ENCODE assay signal across 8 cellular contexts in the genomic region with DNA sequence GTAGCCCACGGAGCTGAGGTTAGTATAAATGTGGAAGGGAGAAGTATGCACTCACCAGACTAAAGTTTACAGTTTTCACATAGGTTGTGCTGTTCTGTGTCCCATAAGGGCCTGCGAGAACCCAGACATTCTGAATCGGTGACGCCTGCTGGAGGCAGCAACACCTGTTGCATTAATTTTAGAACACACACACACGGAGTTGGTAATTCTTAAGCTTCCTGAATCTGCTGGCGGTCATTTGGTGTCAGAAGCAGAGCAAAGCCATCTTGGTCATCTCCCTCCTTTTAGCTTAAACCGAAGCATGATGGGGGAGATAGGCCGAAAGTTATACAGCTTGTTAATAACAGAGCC. TPM values are rescaled to one million over a fixed set of nuclear protein-coding genes. Genes with fewer than 3 reads are reported as not detected.
DNase-seq lines count a peak whose midpoint lies in the region; ATAC-seq lines count a peak whose summit lies in the region.

No MANE protein-coding gene starts in this region.

- no peaks in the 10 kb centered on the region for H3K9me3 Mint-ChIP-seq in activated naive CD8-positive, alpha-beta T cell treated with anti-CD3 and anti-CD28 coated beads for 36 hours

- H3K4me3 ChIP-seq in HUES48 (ENCODE audit: low read depth, low read length), result peak overlapping the region; percentile 88
- peak overlapping the region; percentile 94 for H3K4me3 ChIP-seq in iPS-11a (ENCODE audit: low read depth, low read length)

- DNase-seq in ELR (ENCODE audit: low read depth), result peak; percentile 22
- DNase-seq in activated naive CD8-positive, alpha-beta T cell treated with anti-CD3 and anti-CD28 coated beads for 36 hours, result peak; percentile 6
- DNase-seq in stimulated activated CD8-positive, alpha-beta memory T cell treated with anti-CD3 and anti-CD28 coated beads, Interleukin-4, amount 100 ng/mL, for 48 hours, result peak; percentile 28
- no peak for DNase-seq in ecto neural progenitor cell (ENCODE audit: low spot score)
- DNase-seq in NCI-H526 (lab: John Stamatoyannopoulos, UW), result no peak

- H3K9ac ChIP-seq in HUES48 (ENCODE audit: low read depth, low read length), result peak overlapping the region; percentile 68

- H3K4me3 Mint-ChIP-seq in activated naive CD8-positive, alpha-beta T cell treated with anti-CD3 and anti-CD28 coated beads for 36 hours, result peak overlapping the region; percentile 89

- H3K27me3 ChIP-seq in HUES48 (ENCODE audit: control insufficient read depth, insufficient read depth, low read length), result no peaks in the 10 kb centered on the region

- H3K27ac ChIP-seq in HUES48 (ENCODE audit: low read depth, low read length), result peak overlapping the region; percentile 81

- peaks cover 43% of the 10 kb centered on the region for H3K36me3 Mint-ChIP-seq in activated naive CD8-positive, alpha-beta T cell treated with anti-CD3 and anti-CD28 coated beads for 36 hours

- H3K27ac Mint-ChIP-seq in activated naive CD8-positive, alpha-beta T cell treated with anti-CD3 and anti-CD28 coated beads for 36 hours, result peak overlapping the region; percentile 96

- no peaks in the 10 kb centered on the region for H3K9me3 ChIP-seq in HUES48 (ENCODE audit: control insufficient read depth, insufficient read depth, low read length)

- peaks cover 36% of the 10 kb centered on the region for H3K4me1 Mint-ChIP-seq in activated naive CD8-positive, alpha-beta T cell treated with anti-CD3 and anti-CD28 coated beads for 36 hours

- peak; percentile 29 for ATAC-seq in GM21423 (IDR thresholded peaks at IDR 0.05; ENCODE audit: unreplicated experiment)

- peaks cover 8% of the 10 kb centered on the region for H3K4me1 ChIP-seq in HUES48 (ENCODE audit: control insufficient read depth, insufficient read depth, low read length)

- H3K36me3 ChIP-seq in HUES48 (ENCODE audit: control insufficient read depth, insufficient read depth, low read length), result peaks cover 29% of the 10 kb centered on the region

- H3K27me3 Mint-ChIP-seq in activated naive CD8-positive, alpha-beta T cell treated with anti-CD3 and anti-CD28 coated beads for 36 hours, result no peaks in the 10 kb centered on the region

RNA-seq across cellular contexts. Expression of a gene that starts 41.1 kb away (rescaled TPM):
- under 1 TPM; 0.10 to 0.30 TPM for total RNA-seq in activated naive CD8-positive, alpha-beta T cell treated with anti-CD3 and anti-CD28 coated beads for 36 hours

RNA-seq across cellular contexts. Expression of a gene that starts 55.1 kb away (rescaled TPM):
- total RNA-seq in activated naive CD8-positive, alpha-beta T cell treated with anti-CD3 and anti-CD28 coated beads for 36 hours, result not detected

RNA-seq across cellular contexts. Expression of a gene that starts 58.6 kb away (rescaled TPM):
- total RNA-seq in activated naive CD8-positive, alpha-beta T cell treated with anti-CD3 and anti-CD28 coated beads for 36 hours, result 1 to 10 TPM; 6.5 to 7.6 TPM

Comparison
In these comparisons a context has a peak if more than half of its experiments do, and no peak if none do; other contexts are left out.
1. DNase-seq: peak in ELR (single experiment), activated naive CD8-positive, alpha-beta T cell treated with anti-CD3 and anti-CD28 coated beads for 36 hours (single experiment) and stimulated activated CD8-positive, alpha-beta memory T cell treated with anti-CD3 and anti-CD28 coated beads, Interleukin-4, amount 100 ng/mL, for 48 hours (single experiment); none in ecto neural progenitor cell (single experiment) and NCI-H526 (0 of 2).